In the genomic region with DNA sequence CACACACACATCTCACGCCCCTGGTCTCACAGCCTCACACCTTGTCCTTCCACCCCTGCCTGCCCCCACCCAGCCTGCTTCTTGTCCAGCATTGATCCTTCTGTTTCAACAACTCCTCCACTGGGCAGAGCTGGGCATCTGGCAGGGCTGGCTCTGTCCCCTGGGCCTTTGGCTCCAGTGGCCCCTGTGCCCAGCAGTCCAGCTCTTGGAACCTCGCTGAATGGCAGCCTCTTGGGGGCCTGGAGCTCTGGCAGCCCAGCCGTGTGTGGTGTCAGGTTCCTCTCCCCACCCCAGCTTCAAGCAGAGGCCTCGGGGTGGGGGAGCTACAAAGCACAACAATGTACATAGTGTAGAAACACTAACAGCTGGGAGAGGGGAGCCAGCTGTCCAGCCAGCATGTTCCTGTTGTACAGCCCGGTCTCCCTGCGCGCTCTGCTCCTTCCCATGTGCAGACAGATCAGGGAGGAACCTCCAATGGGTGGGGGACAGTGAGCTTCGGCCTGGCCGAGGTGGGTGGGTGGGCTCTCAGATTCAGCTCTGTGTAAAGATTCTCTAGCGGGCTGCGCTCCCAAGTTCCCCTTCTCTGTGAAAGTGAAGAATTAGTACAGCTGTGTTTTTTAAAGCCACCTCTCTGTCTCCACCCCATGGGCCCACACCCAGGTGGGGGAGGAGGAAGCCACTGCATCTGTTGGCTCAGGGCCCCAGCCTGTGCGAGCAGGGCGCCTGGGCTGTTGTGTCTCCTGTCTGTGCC, we compare ENCODE assay signal across 8 cellular contexts. TPM values are rescaled to one million over a fixed set of nuclear protein-coding genes. Genes with fewer than 3 reads are reported as not detected.
DNase-seq lines count a peak whose midpoint lies in the region; ATAC-seq lines count a peak whose summit lies in the region.

No MANE protein-coding gene starts in this region.

- H3K4me1 ChIP-seq in right cardiac atrium (ENCODE audit: control insufficient read depth, insufficient read depth, low read length) = peaks cover 20% of the 10 kb centered on the region

- intact Hi-C loops in right cardiac atrium (cut with DNase I) = no loop called here

- peak; percentile 56 for ATAC-seq in GM19035 (IDR thresholded peaks at IDR 0.05; ENCODE audit: unreplicated experiment)
- ATAC-seq in HG03520 (IDR thresholded peaks at IDR 0.05; ENCODE audit: unreplicated experiment) = peak; percentile 42
- peak in 1 of 2 donors; percentile 16 for ATAC-seq in activated naive CD4-positive, alpha-beta T cell treated with anti-CD3 and anti-CD28 coated beads, Interleukin-2, amount 50 U/mL, for 72 hours
- ATAC-seq in right cardiac atrium = peak; percentile 74 to 79

- no peaks in the 10 kb centered on the region for H3K9me3 Mint-ChIP-seq in activated naive CD4-positive, alpha-beta T cell treated with anti-CD3 and anti-CD28 coated beads, Interleukin-2, amount 50 U/mL, for 72 hours

- H3K27ac ChIP-seq in right cardiac atrium (ENCODE audit: low read length) = peak overlapping the region; percentile 76

- H3K9me3 ChIP-seq in right cardiac atrium (ENCODE audit: control insufficient read depth, low read length) = no peaks in the 10 kb centered on the region

- 26% methylated on average over 13 of the region's 13 CpGs for WGBS in right cardiac atrium

- peaks cover 12 to 13% of the 10 kb centered on the region in 2 donors for H3K36me3 Mint-ChIP-seq in activated naive CD4-positive, alpha-beta T cell treated with anti-CD3 and anti-CD28 coated beads, Interleukin-2, amount 50 U/mL, for 72 hours

- H3K27ac Mint-ChIP-seq in activated naive CD4-positive, alpha-beta T cell treated with anti-CD3 and anti-CD28 coated beads, Interleukin-2, amount 50 U/mL, for 72 hours = peak overlapping the region; percentile 73 to 79

- H3K4me3 ChIP-seq in right cardiac atrium (ENCODE audit: low read length) = no peak overlapping the region

- no peak for DNase-seq in activated naive CD4-positive, alpha-beta T cell treated with anti-CD3 and anti-CD28 coated beads, Interleukin-2, amount 50 U/mL, for 72 hours (ENCODE audit: low spot score in 2 of 2)
- DNase-seq in right cardiac atrium (peak; percentile 79 to 92 (median 88)), smooth muscle cell of the brain vasculature (ENCODE audit: low read depth, low spot score) (peak; percentile 73), SKM-1 (lab: John Stamatoyannopoulos, UW; ENCODE audit: unreplicated experiment) (no peak), cerebellar nuclear complex (lab: John Stamatoyannopoulos, UW) (no peak), middle frontal gyrus (ENCODE audit: extremely low spot score, low spot score) (no peak)

- H3K27me3 ChIP-seq in right cardiac atrium (ENCODE audit: control insufficient read depth, insufficient read depth) = no peaks in the 10 kb centered on the region

RNA-seq across cellular contexts. Expression of a gene that starts 19.4 kb away (rescaled TPM):
- 100 to 1,000 TPM; 124 to 176 TPM for total RNA-seq in activated naive CD4-positive, alpha-beta T cell treated with anti-CD3 and anti-CD28 coated beads, Interleukin-2, amount 50 U/mL, for 72 hours
- 10 to 100 TPM; 47.4 to 61.6 (median 51.2) TPM for total RNA-seq in right cardiac atrium
- polyA plus RNA-seq in right cardiac atrium = 36.3 TPM

RNA-seq across cellular contexts. Expression of a gene that starts 28.4 kb away (rescaled TPM):
- total RNA-seq in activated naive CD4-positive, alpha-beta T cell treated with anti-CD3 and anti-CD28 coated beads, Interleukin-2, amount 50 U/mL, for 72 hours = 1,000 to 10,000 TPM; 2,757 to 2,768 TPM
- 100 to 1,000 TPM; 411 to 510 (median 490) TPM for total RNA-seq in right cardiac atrium
- 1,145 TPM for polyA plus RNA-seq in right cardiac atrium

Comparison
In these comparisons a context has a peak if more than half of its experiments do, and no peak if none do; other contexts are left out.
1. DNase-seq: peak in right cardiac atrium (3 of 3) and smooth muscle cell of the brain vasculature (single experiment); none in activated naive CD4-positive, alpha-beta T cell treated with anti-CD3 and anti-CD28 coated beads, Interleukin-2, amount 50 U/mL, for 72 hours (0 of 2), SKM-1 (single experiment), cerebellar nuclear complex (0 of 2) and middle frontal gyrus (single experiment).
2. RNA of a gene that starts 28.4 kb away (total RNA-seq): 2,757 to 2,768 TPM in activated naive CD4-positive, alpha-beta T cell treated with anti-CD3 and anti-CD28 coated beads, Interleukin-2, amount 50 U/mL, for 72 hours; 411 to 510 TPM in right cardiac atrium; every median in the first group is over 4 times any median in the second.